23 cellular contexts compared by ENCODE assay signal in genomic region chr3:81315051-81315450, GRCh38.
"Had no signal": no experiment of that assay in that cellular context is flagged by ENCODE, and none has a peak within 500 bp of the region (broad histone marks: within the 10 kb centered on the region; RNA-seq: fewer than 3 reads in every experiment).

No MANE protein-coding gene starts in this region.

- H3K27ac ChIP-seq: coronary artery, dorsolateral prefrontal cortex, esophagus muscularis mucosa, foreskin keratinocyte, gastroesophageal sphincter, heart left ventricle, hepatocyte, left lung, lower lobe of right lung had no signal

- H3K27me3 ChIP-seq: dorsolateral prefrontal cortex, esophagus muscularis mucosa, foreskin keratinocyte, gastroesophageal sphincter, heart left ventricle, hepatocyte, left lung had no signal

- H3K4me3 ChIP-seq: coronary artery, dorsolateral prefrontal cortex, esophagus muscularis mucosa, gastroesophageal sphincter, heart left ventricle, hepatocyte, left lung, lower lobe of right lung, mucosa of descending colon had no signal

- DNase-seq: dermis blood vessel endothelial cell; dorsolateral prefrontal cortex; effector CD4-positive, alpha-beta T cell; effector memory CD4-positive, alpha-beta T cell; foreskin keratinocyte; heart left ventricle; hypothalamus; immature natural killer cell; islet precursor cell; kidney; kidney glomerular epithelial cell; left colon; left lung; left ventricle myocardium superior; lower lobe of right lung; mesenchymal stem cell; mucosa of descending colon; naive B cell; naive thymus-derived CD8-positive, alpha-beta T cell had no signal

- H3K4me1 ChIP-seq: esophagus muscularis mucosa, foreskin keratinocyte, gastroesophageal sphincter, heart left ventricle, left lung, lower lobe of right lung had no signal

- ATAC-seq: foreskin keratinocyte; gastroesophageal sphincter; heart left ventricle; left colon; left lung; left ventricle myocardium superior; lower lobe of right lung; mucosa of descending colon; naive thymus-derived CD8-positive, alpha-beta T cell had no signal

- H3K36me3 ChIP-seq: esophagus muscularis mucosa, gastroesophageal sphincter, heart left ventricle, left lung, lower lobe of right lung had no signal

- H3K9me3 ChIP-seq: esophagus muscularis mucosa, gastroesophageal sphincter, heart left ventricle, left lung, lower lobe of right lung, mucosa of descending colon had no signal
